ENCODE assay signal across 29 cellular contexts in genomic region chr1:167200749-167201148, GRCh38. TPM values are rescaled to one million over a fixed set of nuclear protein-coding genes. Genes with fewer than 3 reads are reported as not detected.
DNase-seq lines count a peak whose midpoint lies in the region; ATAC-seq, FAIRE-seq and TF ChIP-seq lines count a peak whose summit lies in the region.
"Had no signal": no experiment of that assay in that cellular context is flagged by ENCODE, and none has a peak within 500 bp of the region (broad histone marks: within the 10 kb centered on the region; RNA-seq: fewer than 3 reads in every experiment).

No MANE protein-coding gene starts in this region.

- intact Hi-C loops in activated CD4-positive, alpha-beta memory T cell treated with anti-CD3 and anti-CD28 coated beads for 36 hours (cut with micrococcal nuclease) = loop anchor here (1.0 kb wide), 1 partner anchor 8 kb away; no protein-coding TSS in a partner anchor

- CTCF ChIA-PET in activated CD4-positive, alpha-beta memory T cell treated with anti-CD3 and anti-CD28 coated beads for 36 hours (lab: Charles Lee) = interaction anchor here (1.4 kb wide), 1 partner anchor 20 kb away, joined by 5 read pairs; the partner anchor contains the start of gene POU2F1
- CTCF ChIA-PET in activated CD4-positive, alpha-beta memory T cell treated with anti-CD3 and anti-CD28 coated beads, Interleukin-2, amount 10 ng/mL, durations not matched to agents 7 days and 5 days (lab: Charles Lee) = no interaction called here

- H3K9me3 Mint-ChIP-seq in activated CD4-positive, alpha-beta memory T cell treated with anti-CD3 and anti-CD28 coated beads for 36 hours = peaks cover 8% of the 10 kb centered on the region
- peaks cover 5% of the 10 kb centered on the region for H3K9me3 Mint-ChIP-seq in activated CD4-positive, alpha-beta memory T cell treated with anti-CD3 and anti-CD28 coated beads, Interleukin-2, amount 10 ng/mL, durations not matched to agents 7 days and 5 days
- H3K9me3 Mint-ChIP-seq in activated naive CD8-positive, alpha-beta T cell treated with anti-CD3 and anti-CD28 coated beads for 36 hours = peaks cover 1% of the 10 kb centered on the region
- H3K9me3 Mint-ChIP-seq in activated naive CD8-positive, alpha-beta T cell treated with anti-CD3 and anti-CD28 coated beads, Interleukin-2, amount 50 U/mL, for 24 hours = peaks cover 6% of the 10 kb centered on the region
- H3K9me3 Mint-ChIP-seq in chondrocyte (ENCODE audit: low read depth) = no peaks in the 10 kb centered on the region

- H3K27me3 ChIP-seq in effector memory CD4-positive, alpha-beta T cell (replicated peaks; ENCODE audit: control insufficient read depth, insufficient read depth, low read length, poor library complexity, severe bottlenecking) = no peaks in the 10 kb centered on the region
- H3K27me3 ChIP-seq: BE2C, MG63 had no signal

- H3K27me3 Mint-ChIP-seq in activated CD4-positive, alpha-beta memory T cell treated with anti-CD3 and anti-CD28 coated beads for 36 hours = peaks cover 2% of the 10 kb centered on the region
- no peaks in the 10 kb centered on the region for H3K27me3 Mint-ChIP-seq in activated CD4-positive, alpha-beta memory T cell treated with anti-CD3 and anti-CD28 coated beads, Interleukin-2, amount 10 ng/mL, durations not matched to agents 7 days and 5 days
- H3K27me3 Mint-ChIP-seq in activated naive CD8-positive, alpha-beta T cell treated with anti-CD3 and anti-CD28 coated beads for 36 hours = no peaks in the 10 kb centered on the region
- H3K27me3 Mint-ChIP-seq in activated naive CD8-positive, alpha-beta T cell treated with anti-CD3 and anti-CD28 coated beads, Interleukin-2, amount 50 U/mL, for 24 hours = no peaks in the 10 kb centered on the region
- H3K27me3 Mint-ChIP-seq in chondrocyte (ENCODE audit: low read depth) = no peaks in the 10 kb centered on the region

- peaks cover 7% of the 10 kb centered on the region for H3K36me3 Mint-ChIP-seq in activated CD4-positive, alpha-beta memory T cell treated with anti-CD3 and anti-CD28 coated beads for 36 hours
- H3K36me3 Mint-ChIP-seq in activated CD4-positive, alpha-beta memory T cell treated with anti-CD3 and anti-CD28 coated beads, Interleukin-2, amount 10 ng/mL, durations not matched to agents 7 days and 5 days (ENCODE audit: low read depth) = peaks cover 4% of the 10 kb centered on the region
- peaks cover 4% of the 10 kb centered on the region for H3K36me3 Mint-ChIP-seq in activated naive CD8-positive, alpha-beta T cell treated with anti-CD3 and anti-CD28 coated beads for 36 hours
- no peaks in the 10 kb centered on the region for H3K36me3 Mint-ChIP-seq in activated naive CD8-positive, alpha-beta T cell treated with anti-CD3 and anti-CD28 coated beads, Interleukin-2, amount 50 U/mL, for 24 hours (ENCODE audit: low read depth)
- H3K36me3 Mint-ChIP-seq in chondrocyte (ENCODE audit: low read depth) = no peaks in the 10 kb centered on the region
- H3K36me3 Mint-ChIP-seq: CD14-positive monocyte had no signal

- H3K27ac Mint-ChIP-seq in activated CD4-positive, alpha-beta memory T cell treated with anti-CD3 and anti-CD28 coated beads for 36 hours = peak overlapping the region; percentile 77
- no peak overlapping the region for H3K27ac Mint-ChIP-seq in activated CD4-positive, alpha-beta memory T cell treated with anti-CD3 and anti-CD28 coated beads, Interleukin-2, amount 10 ng/mL, durations not matched to agents 7 days and 5 days
- peak overlapping the region; percentile 12 for H3K27ac Mint-ChIP-seq in activated naive CD8-positive, alpha-beta T cell treated with anti-CD3 and anti-CD28 coated beads for 36 hours
- H3K27ac Mint-ChIP-seq in activated naive CD8-positive, alpha-beta T cell treated with anti-CD3 and anti-CD28 coated beads, Interleukin-2, amount 50 U/mL, for 24 hours = no peak overlapping the region
- peak overlapping the region; percentile 63 for H3K27ac Mint-ChIP-seq in chondrocyte (ENCODE audit: unreplicated experiment)
- H3K27ac Mint-ChIP-seq: CD14-positive monocyte; CD8-positive, alpha-beta memory T cell had no signal

- POLR2A ChIA-PET in activated CD4-positive, alpha-beta memory T cell treated with anti-CD3 and anti-CD28 coated beads for 36 hours (lab: Charles Lee) = no interaction called here
- POLR2A ChIA-PET in activated CD4-positive, alpha-beta memory T cell treated with anti-CD3 and anti-CD28 coated beads, Interleukin-2, amount 10 ng/mL, durations not matched to agents 7 days and 5 days (lab: Charles Lee) = no interaction called here

- no peak overlapping the region for H3K27ac ChIP-seq in effector memory CD4-positive, alpha-beta T cell (ENCODE audit: insufficient read depth, low read length, poor library complexity, severe bottlenecking)

- ATAC-seq in activated naive CD8-positive, alpha-beta T cell treated with anti-CD3 and anti-CD28 coated beads, Interleukin-2, amount 50 U/mL, for 24 hours = no peak
- ATAC-seq: GM12878, HCT116 had no signal

- FAIRE-seq in GM12892 (lab: Jason Lieb, UNC) = no peak
- FAIRE-seq: GM12878 had no signal

- H3K4me1 Mint-ChIP-seq in activated CD4-positive, alpha-beta memory T cell treated with anti-CD3 and anti-CD28 coated beads for 36 hours (ENCODE audit: low read depth) = peaks cover 28% of the 10 kb centered on the region
- no peaks in the 10 kb centered on the region for H3K4me1 Mint-ChIP-seq in activated CD4-positive, alpha-beta memory T cell treated with anti-CD3 and anti-CD28 coated beads, Interleukin-2, amount 10 ng/mL, durations not matched to agents 7 days and 5 days
- peaks cover 13% of the 10 kb centered on the region for H3K4me1 Mint-ChIP-seq in activated naive CD8-positive, alpha-beta T cell treated with anti-CD3 and anti-CD28 coated beads for 36 hours
- peaks cover 26% of the 10 kb centered on the region for H3K4me1 Mint-ChIP-seq in activated naive CD8-positive, alpha-beta T cell treated with anti-CD3 and anti-CD28 coated beads, Interleukin-2, amount 50 U/mL, for 24 hours
- peaks cover 38% of the 10 kb centered on the region for H3K4me1 Mint-ChIP-seq in chondrocyte (ENCODE audit: low read depth)
- H3K4me1 Mint-ChIP-seq: CD14-positive monocyte; CD8-positive, alpha-beta memory T cell had no signal

- H3K4me3 ChIP-seq in effector memory CD4-positive, alpha-beta T cell (ENCODE audit: insufficient read depth, low read depth, low read length, poor library complexity, severe bottlenecking) = no peak overlapping the region
- H3K4me3 ChIP-seq: GM12878, MG63 had no signal

- H3K4me1 ChIP-seq in effector memory CD4-positive, alpha-beta T cell (ENCODE audit: control insufficient read depth, insufficient read depth, low read length, poor library complexity, severe bottlenecking) = no peaks in the 10 kb centered on the region
- H3K4me1 ChIP-seq: BE2C had no signal

- DNase-seq in activated CD4-positive, alpha-beta memory T cell treated with anti-CD3 and anti-CD28 coated beads for 36 hours = peak; percentile 31
- DNase-seq in activated CD4-positive, alpha-beta memory T cell treated with anti-CD3 and anti-CD28 coated beads, Interleukin-2, amount 10 ng/mL, durations not matched to agents 7 days and 5 days = no peak
- DNase-seq in activated naive CD8-positive, alpha-beta T cell treated with anti-CD3 and anti-CD28 coated beads for 36 hours = no peak
- DNase-seq in activated naive CD8-positive, alpha-beta T cell treated with anti-CD3 and anti-CD28 coated beads, Interleukin-2, amount 50 U/mL, for 24 hours = no peak
- DNase-seq in chondrocyte (ENCODE audit: low spot score) (no peak), GM12892 (ENCODE audit: insufficient read length) (no peak)
- no peak for DNase-seq in effector memory CD4-positive, alpha-beta T cell
- DNase-seq: 8988T; ACHN; BE2C; CD8-positive, alpha-beta memory T cell; DMS 273 treated with DMSO at 0.1 percent for 48 hours; DMS79; EL; GDM1; KBM-7; MG63; NCI-H1105 treated with DMSO at 0.1 percent for 48 hours; NCI-H146; NCI-H2029; NCI-H446; NCI-H524 treated with DMSO at 0.1 percent for 48 hours; NCI-H774; NK-92 treated with Interleukin-12 subunit alpha and Interleukin-12 subunit beta, amount 100 ng/mL, for 24 hours; Right ventricle myocardium superior; RPMI8226 had no signal

- TF ChIP-seq POLR2A in GM12892 (IDR thresholded peaks at IDR 0.05; ENCODE audit: low read depth, low read length) = no peak

- no peak overlapping the region for H3K4me3 Mint-ChIP-seq in activated CD4-positive, alpha-beta memory T cell treated with anti-CD3 and anti-CD28 coated beads for 36 hours
- H3K4me3 Mint-ChIP-seq in activated CD4-positive, alpha-beta memory T cell treated with anti-CD3 and anti-CD28 coated beads, Interleukin-2, amount 10 ng/mL, durations not matched to agents 7 days and 5 days = no peak overlapping the region
- H3K4me3 Mint-ChIP-seq in activated naive CD8-positive, alpha-beta T cell treated with anti-CD3 and anti-CD28 coated beads for 36 hours = no peak overlapping the region
- H3K4me3 Mint-ChIP-seq in activated naive CD8-positive, alpha-beta T cell treated with anti-CD3 and anti-CD28 coated beads, Interleukin-2, amount 50 U/mL, for 24 hours = no peak overlapping the region
- H3K4me3 Mint-ChIP-seq in chondrocyte (ENCODE audit: unreplicated experiment) = no peak overlapping the region
- H3K4me3 Mint-ChIP-seq: CD14-positive monocyte; CD8-positive, alpha-beta memory T cell had no signal

- no peak for TF ChIP-seq CTCF in chondrocyte (IDR thresholded peaks at IDR 0.05)

- H3K36me3 ChIP-seq in effector memory CD4-positive, alpha-beta T cell (ENCODE audit: control insufficient read depth, insufficient read depth, low read length) = no peaks in the 10 kb centered on the region
- H3K36me3 ChIP-seq: BE2C, MG63 had no signal

- no peaks in the 10 kb centered on the region for H3K9me3 ChIP-seq in effector memory CD4-positive, alpha-beta T cell (ENCODE audit: control insufficient read depth, low read length)
- H3K9me3 ChIP-seq: BE2C, MG63 had no signal

RNA-seq across cellular contexts. Expression of gene POU2F1, which starts 19.9 kb away (rescaled TPM):
- total RNA-seq in activated CD4-positive, alpha-beta memory T cell treated with anti-CD3 and anti-CD28 coated beads for 36 hours = 10 to 100 TPM; 17.7 to 20.1 TPM
- total RNA-seq in activated CD4-positive, alpha-beta memory T cell treated with anti-CD3 and anti-CD28 coated beads, Interleukin-2, amount 10 ng/mL, durations not matched to agents 7 days and 5 days = 10 to 100 TPM; 17.4 to 20.4 TPM
- total RNA-seq in activated naive CD8-positive, alpha-beta T cell treated with anti-CD3 and anti-CD28 coated beads for 36 hours = 10 to 100 TPM; 13.5 to 17.3 TPM
- total RNA-seq in chondrocyte = 13.2 to 23.7 TPM (median 14.8 TPM) in 3 replicates
- 8.3 TPM for polyA plus RNA-seq in GM12892 (2012; ENCODE audit: missing spikeins)

Comparison
In these comparisons a context has a peak if more than half of its experiments do, and no peak if none do; other contexts are left out.
1. H3K27ac Mint-ChIP-seq: peak in activated CD4-positive, alpha-beta memory T cell treated with anti-CD3 and anti-CD28 coated beads for 36 hours (single experiment), activated naive CD8-positive, alpha-beta T cell treated with anti-CD3 and anti-CD28 coated beads for 36 hours (single experiment) and chondrocyte (single experiment); none in activated CD4-positive, alpha-beta memory T cell treated with anti-CD3 and anti-CD28 coated beads, Interleukin-2, amount 10 ng/mL, durations not matched to agents 7 days and 5 days (single experiment) and activated naive CD8-positive, alpha-beta T cell treated with anti-CD3 and anti-CD28 coated beads, Interleukin-2, amount 50 U/mL, for 24 hours (single experiment).